ENCODE assay signal across 12 cellular contexts in the genomic region with DNA sequence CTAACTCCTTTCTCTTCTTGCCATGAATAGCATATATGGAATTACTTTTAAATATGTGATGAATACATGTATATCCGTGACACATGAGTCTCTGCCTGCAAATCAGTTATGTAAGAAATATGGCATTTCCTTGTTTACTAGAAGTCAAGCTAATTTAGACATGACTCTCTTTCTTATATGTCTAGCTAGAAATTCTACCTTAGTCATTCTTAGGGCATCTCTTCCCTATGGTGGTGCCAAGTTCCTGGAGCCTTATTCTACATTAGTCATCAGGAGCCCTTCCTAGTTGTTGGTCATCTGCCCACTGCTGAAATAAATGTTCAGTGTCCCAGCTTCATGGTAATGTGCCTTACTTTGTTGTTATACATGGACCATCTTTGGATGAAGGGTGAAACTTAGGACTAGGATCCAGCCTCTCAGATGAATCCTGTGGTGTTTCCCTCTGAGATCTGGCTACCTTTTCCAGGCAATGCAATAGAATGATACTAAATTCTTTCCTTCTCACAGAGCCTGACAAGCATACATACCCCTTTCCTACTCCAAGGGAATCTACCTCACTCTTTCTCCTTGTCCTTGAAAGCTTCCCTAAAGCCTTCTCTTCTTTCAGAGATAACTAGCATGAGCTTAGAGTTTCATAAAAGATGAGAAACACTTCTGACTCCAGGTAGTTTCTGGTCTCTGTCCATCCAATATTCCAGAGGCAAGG.
A peak's percentile ranks its signal among the peaks of the same experiment; 100 is the strongest.
DNase-seq lines count a peak whose midpoint lies in the region; TF ChIP-seq lines count a peak whose summit lies in the region.
"Had no signal": no experiment of that assay in that cellular context is flagged by ENCODE, and none has a peak within 500 bp of the region (broad histone marks: within the 10 kb centered on the region; RNA-seq: fewer than 3 reads in every experiment).

No MANE protein-coding gene starts in this region.

- in situ Hi-C loops in GM13977 (cut with MboI; ENCODE audit: low pct_unique_long_range_greater_than_20kb, low sequenced_read_pairs, unreplicated experiment), result no loop called here

- TSS peak; percentile 84 for BruUV-seq in PC-9 (replicated peaks; lab: Mats Ljungman, UMichigan)
- no TSS peak for BruUV-seq in A673 (replicated peaks; lab: Mats Ljungman, UMichigan)

- intact Hi-C loops in PC-9 (cut with micrococcal nuclease; ENCODE audit: unreplicated experiment), result loop anchor here (1.0 kb wide), 2 partner anchors 24 to 383 kb away; no protein-coding TSS in a partner anchor
- intact Hi-C loops in A673 (cut with micrococcal nuclease; ENCODE audit: unreplicated experiment), result no loop called here

- POLR2A ChIA-PET in PC-9 (lab: Charles Lee; ENCODE audit: unreplicated experiment) (interaction anchor here (0.5 to 0.6 kb wide), 2 partner anchors 14 to 22 kb away, joined by 4 to 10 read pairs; no protein-coding TSS in a partner anchor), A673 (lab: Charles Lee; ENCODE audit: low non-redundant PET) (no interaction called here)

- H3K4me3 ChIP-seq in PC-9 (no peak overlapping the region), osteoblast (ENCODE audit: insufficient read depth, low read length) (no peak overlapping the region), A673 (ENCODE audit: low read depth, low read length, poor library complexity, severe bottlenecking) (no peak overlapping the region)
- no peak overlapping the region for H3K4me3 ChIP-seq in effector memory CD4-positive, alpha-beta T cell (ENCODE audit: insufficient read depth, low read depth, low read length, poor library complexity, severe bottlenecking)
- H3K4me3 ChIP-seq: ascending aorta, gastrocnemius medialis had no signal

- DNase-seq in GM03348 (ENCODE audit: low spot score) (peak; percentile 74), PC-9 (peak; percentile 67 to 99), epithelial cell of prostate (ENCODE audit: low read depth, low spot score) (peak; percentile 93), osteoblast (ENCODE audit: insufficient read length, low spot score, missing footprints) (peak; percentile 78), GM13977 (ENCODE audit: low spot score) (no peak), NK-92 (lab: John Stamatoyannopoulos, UW; ENCODE audit: unreplicated experiment) (no peak), A673 (ENCODE audit: low spot score) (no peak)
- DNase-seq in effector memory CD4-positive, alpha-beta T cell, result no peak
- DNase-seq: gastrocnemius medialis, NCI-H187 treated with DMSO at 0.1 percent for 48 hours, retina had no signal

- H3K36me3 ChIP-seq in PC-9 (ENCODE audit: low read depth), result no peaks in the 10 kb centered on the region
- no peaks in the 10 kb centered on the region for H3K36me3 ChIP-seq in osteoblast (ENCODE audit: insufficient read depth, low read length)
- H3K36me3 ChIP-seq in effector memory CD4-positive, alpha-beta T cell (ENCODE audit: control insufficient read depth, insufficient read depth, low read length), result no peaks in the 10 kb centered on the region
- H3K36me3 ChIP-seq in A673 (ENCODE audit: insufficient read depth, low read length, poor library complexity, severe bottlenecking), result no peaks in the 10 kb centered on the region
- H3K36me3 ChIP-seq: ascending aorta, gastrocnemius medialis had no signal

- H3K4me1 ChIP-seq in PC-9 (replicated peaks; ENCODE audit: insufficient read depth), result peaks cover 19% of the 10 kb centered on the region
- H3K4me1 ChIP-seq in osteoblast (ENCODE audit: insufficient read depth, low read length), result peaks cover 10% of the 10 kb centered on the region
- H3K4me1 ChIP-seq in effector memory CD4-positive, alpha-beta T cell (ENCODE audit: control insufficient read depth, insufficient read depth, low read length, poor library complexity, severe bottlenecking), result no peaks in the 10 kb centered on the region
- H3K4me1 ChIP-seq in A673 (ENCODE audit: insufficient read depth, low read length, poor library complexity, severe bottlenecking), result no peaks in the 10 kb centered on the region
- H3K4me1 ChIP-seq: ascending aorta, gastrocnemius medialis had no signal

- H3K27me3 ChIP-seq in PC-9 (ENCODE audit: insufficient read depth, low read depth), result no peaks in the 10 kb centered on the region
- H3K27me3 ChIP-seq in osteoblast (ENCODE audit: insufficient read depth, low read length), result no peaks in the 10 kb centered on the region
- no peaks in the 10 kb centered on the region for H3K27me3 ChIP-seq in effector memory CD4-positive, alpha-beta T cell (replicated peaks; ENCODE audit: control insufficient read depth, insufficient read depth, low read length, poor library complexity, severe bottlenecking)
- no peaks in the 10 kb centered on the region for H3K27me3 ChIP-seq in A673 (replicated peaks; ENCODE audit: insufficient read depth, low read depth, low read length, poor library complexity)
- H3K27me3 ChIP-seq: ascending aorta, gastrocnemius medialis had no signal

- peaks cover 3% of the 10 kb centered on the region for H3F3A ChIP-seq in PC-9 (ENCODE audit: insufficient read depth, low read depth)

- H2AFZ ChIP-seq in PC-9 (no peak overlapping the region), osteoblast (ENCODE audit: low read length) (no peak overlapping the region)

- H4K20me1 ChIP-seq in PC-9 (ENCODE audit: insufficient read depth) (no peaks in the 10 kb centered on the region), osteoblast (ENCODE audit: insufficient read depth, low read length) (no peaks in the 10 kb centered on the region)

- H3K9me2 ChIP-seq in PC-9 (ENCODE audit: insufficient read depth), result no peaks in the 10 kb centered on the region

- TF ChIP-seq CTCF in PC-9 (conservative IDR thresholded peaks at IDR 0.05), result no peak
- TF ChIP-seq CTCF in osteoblast (IDR thresholded peaks at IDR 0.05; ENCODE audit: extremely low read depth, low read depth, low read length), result no peak
- no peak for TF ChIP-seq CTCF in GM13977 (IDR thresholded peaks at IDR 0.05; ENCODE audit: extremely low read depth, insufficient read depth, missing control alignments)
- TF ChIP-seq CTCF in A673 (conservative IDR thresholded peaks at IDR 0.05; ENCODE audit: low read depth, low read length), result no peak

- no peaks in the 10 kb centered on the region for H3K79me2 ChIP-seq in PC-9 (ENCODE audit: low read depth)
- no peaks in the 10 kb centered on the region for H3K79me2 ChIP-seq in osteoblast (ENCODE audit: insufficient read depth, low read length)

- CTCF ChIA-PET in PC-9 (lab: Charles Lee) (no interaction called here), A673 (lab: Charles Lee) (no interaction called here)

- no peaks in the 10 kb centered on the region; the same call in 1 of the 2 replicates for H3K9me3 ChIP-seq in PC-9 (ENCODE audit: insufficient read depth, low read depth)
- no peaks in the 10 kb centered on the region for H3K9me3 ChIP-seq in osteoblast (ENCODE audit: low read depth, low read length)
- H3K9me3 ChIP-seq in effector memory CD4-positive, alpha-beta T cell (ENCODE audit: control insufficient read depth, low read length), result no peaks in the 10 kb centered on the region
- H3K9me3 ChIP-seq in A673 (ENCODE audit: low read depth, low read length, poor library complexity, severe bottlenecking), result no peaks in the 10 kb centered on the region
- H3K9me3 ChIP-seq: ascending aorta, gastrocnemius medialis had no signal

- H3K4me2 ChIP-seq in PC-9, result peak overlapping the region; percentile 46
- H3K4me2 ChIP-seq in osteoblast (ENCODE audit: insufficient read depth, low read length), result peak overlapping the region; percentile 18

- H3K27ac ChIP-seq in PC-9, result peak overlapping the region; percentile 56
- peak overlapping the region; percentile 60 for H3K27ac ChIP-seq in epithelial cell of prostate
- H3K27ac ChIP-seq in osteoblast (ENCODE audit: low read depth, low read length), result no peak overlapping the region
- H3K27ac ChIP-seq in effector memory CD4-positive, alpha-beta T cell (ENCODE audit: insufficient read depth, low read length, poor library complexity, severe bottlenecking), result no peak overlapping the region
- H3K27ac ChIP-seq in A673 (ENCODE audit: low read depth, low read length, poor library complexity, severe bottlenecking), result no peak overlapping the region
- H3K27ac ChIP-seq: ascending aorta, gastrocnemius medialis had no signal

Comparison
In these comparisons a context has a peak if more than half of its experiments do, and no peak if none do; other contexts are left out.
1. DNase-seq: peak in GM03348 (single experiment), PC-9 (2 of 2), epithelial cell of prostate (single experiment) and osteoblast (single experiment); none in effector memory CD4-positive, alpha-beta T cell (0 of 3), GM13977 (single experiment), NK-92 (single experiment) and A673 (single experiment).
2. H3K27ac ChIP-seq: peak in PC-9 (single experiment) and epithelial cell of prostate (single experiment); none in osteoblast (single experiment), effector memory CD4-positive, alpha-beta T cell (single experiment) and A673 (single experiment).